In genomic region chr18:53883771-53884170, GRCh38 we compare ENCODE assay signal across 28 cellular contexts.
"Had no signal": no experiment of that assay in that cellular context is flagged by ENCODE, and none has a peak within 500 bp of the region (broad histone marks: within the 10 kb centered on the region; RNA-seq: fewer than 3 reads in every experiment).

No MANE protein-coding gene starts in this region.

- ATAC-seq: activated CD4-positive, alpha-beta T cell treated with anti-CD3 and anti-CD28 coated beads for 36 hours; activated naive CD4-positive, alpha-beta T cell treated with anti-CD3 and anti-CD28 coated beads, Interleukin-2, amount 50 U/mL, for 72 hours; activated T-cell treated with anti-CD3 and anti-CD28 coated beads, Interleukin-2, amount 50 U/mL, for 72 hours; effector memory CD8-positive, alpha-beta T cell; esophagus mucosa; gastrocnemius medialis; T-helper 17 cell had no signal

- H3K4me3 ChIP-seq: ascending aorta, breast epithelium, cardiac muscle cell, gastrocnemius medialis had no signal

- H3K4me1 ChIP-seq: ascending aorta, breast epithelium, gastrocnemius medialis had no signal

- H3K9me3 ChIP-seq: ascending aorta, breast epithelium, gastrocnemius medialis had no signal

- H3K36me3 ChIP-seq: ascending aorta, breast epithelium, cardiac muscle cell, gastrocnemius medialis had no signal

- H3K27ac ChIP-seq: ascending aorta, breast epithelium, cardiac muscle cell, epithelial cell of prostate, gastrocnemius medialis had no signal

- H3K27me3 ChIP-seq: ascending aorta, breast epithelium, cardiac muscle cell, gastrocnemius medialis had no signal

- DNase-seq: activated CD4-positive, alpha-beta memory T cell treated with anti-CD3 and anti-CD28 coated beads, Interleukin-2, amount 10 ng/mL, durations not matched to agents 7 days and 5 days; activated CD4-positive, alpha-beta T cell treated with anti-CD3 and anti-CD28 coated beads for 36 hours; activated CD4-positive, alpha-beta T cell treated with anti-CD3 and anti-CD28 coated beads, Interleukin-2, amount 10 ng/mL, durations not matched to agents 24 days and 14 days; activated CD4-positive, CD25-positive, alpha-beta regulatory T cell; activated CD4-positive, CD25-positive, alpha-beta regulatory T cell treated with anti-CD3 and anti-CD28 coated beads, Interleukin-2, amount 50 U/mL, for 72 hours; activated CD8-positive, alpha-beta memory T cell treated with anti-CD3 and anti-CD28 coated beads, Interleukin-2, amount 50 U/mL, for 48 hours; activated gamma-delta T cell; activated naive CD4-positive, alpha-beta T cell; activated naive CD4-positive, alpha-beta T cell treated with anti-CD3 and anti-CD28 coated beads, Interleukin-2, amount 10 ng/mL, durations not matched to agents 7 days and 5 days; activated naive CD8-positive, alpha-beta T cell treated with anti-CD3 and anti-CD28 coated beads, Interleukin-2, amount 10 ng/mL, durations not matched to agents 7 days and 5 days; activated T-cell treated with anti-CD3 and anti-CD28 coated beads for 4 hours; activated T-cell treated with anti-CD3 and anti-CD28 coated beads, Interleukin-2, amount 50 U/mL, for 24 hours; activated T-cell treated with anti-CD3 and anti-CD28 coated beads, Interleukin-2, amount 50 U/mL, for 72 hours; cortex of kidney; dermis blood vessel endothelial cell; effector CD4-positive, alpha-beta T cell; effector memory CD8-positive, alpha-beta T cell; foreskin fibroblast; gastrocnemius medialis; T-helper 1 cell; T-helper 17 cell; T1000 had no signal
